ENCODE assay signal across 17 cellular contexts in the genomic region with DNA sequence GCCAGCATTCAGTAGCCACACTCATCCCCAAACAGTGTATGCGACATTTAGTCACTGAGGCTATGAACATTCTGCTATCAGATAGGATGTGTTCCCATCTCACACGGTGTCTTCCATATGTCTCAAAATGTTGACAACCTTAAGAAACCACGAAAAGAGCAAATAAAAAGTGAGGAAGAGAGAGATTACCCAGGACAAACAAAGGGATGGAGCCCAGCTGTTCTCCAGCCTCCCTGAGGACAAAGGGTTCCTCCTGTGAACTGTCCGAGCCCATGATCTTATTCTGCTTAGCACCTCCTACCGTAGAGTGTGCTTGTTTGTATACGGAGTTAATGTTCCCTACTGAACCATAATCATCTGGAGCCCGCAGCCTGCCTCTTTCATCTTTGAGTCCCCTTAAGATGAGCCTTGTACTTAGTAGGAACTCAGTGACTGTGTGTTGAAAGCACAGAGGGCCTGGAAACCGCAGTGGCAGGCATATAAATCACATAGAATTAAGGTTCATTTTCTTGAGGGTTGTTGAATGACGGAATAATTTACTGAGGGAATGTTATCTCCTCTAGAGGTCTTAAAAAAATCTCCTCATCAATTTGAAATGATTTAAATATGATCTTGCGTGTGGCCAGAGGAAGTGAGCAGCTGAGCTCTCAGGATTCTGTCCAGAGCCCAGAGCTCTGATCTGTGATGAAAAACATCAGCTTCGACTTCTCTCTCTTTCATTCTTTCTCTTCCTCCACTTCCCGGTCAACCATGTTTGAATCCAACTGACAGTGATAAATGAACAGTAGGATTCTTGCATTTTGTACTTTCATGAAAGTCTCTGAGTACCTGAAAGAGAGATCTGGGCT.
DNase-seq lines count a peak whose midpoint lies in the region; ATAC-seq and FAIRE-seq lines count a peak whose summit lies in the region.
"Had no signal": no experiment of that assay in that cellular context is flagged by ENCODE, and none has a peak within 500 bp of the region (broad histone marks: within the 10 kb centered on the region; RNA-seq: fewer than 3 reads in every experiment).

No MANE protein-coding gene starts in this region.

- H3K9me3 ChIP-seq in SJCRH30 (replicated peaks) (no peaks in the 10 kb centered on the region), small intestine (ENCODE audit: control insufficient read depth, low read depth) (no peaks in the 10 kb centered on the region)
- H3K9me3 ChIP-seq: MG63 had no signal

- H3K27me3 ChIP-seq in SJCRH30 (no peaks in the 10 kb centered on the region), small intestine (ENCODE audit: control insufficient read depth in 2 of 2, insufficient read depth in 2 of 2, low read length in 2 of 2) (no peaks in the 10 kb centered on the region)
- H3K27me3 ChIP-seq: MG63 had no signal

- H3K36me3 ChIP-seq in SJCRH30 (no peaks in the 10 kb centered on the region), small intestine (ENCODE audit: control insufficient read depth in 2 of 2, insufficient read depth in 2 of 2, low read length in 2 of 2) (no peaks in the 10 kb centered on the region)
- H3K36me3 ChIP-seq: MG63 had no signal

- DNase-seq in GM03348 (ENCODE audit: low spot score) (peak; percentile 23), SJCRH30 (peak; percentile 73 to 84), left colon (peak in 1 of 2 donors; percentile 38), small intestine (peak; percentile 49), NCI-H226 (no peak), AG20443 (ENCODE audit: low spot score) (no peak), RCC 7860 (ENCODE audit: low spot score) (no peak)
- DNase-seq: activated CD4-positive, CD25-positive, alpha-beta regulatory T cell treated with anti-CD3 and anti-CD28 coated beads, Interleukin-2, amount 50 U/mL, for 72 hours; activated CD8-positive, alpha-beta memory T cell treated with anti-CD3 and anti-CD28 coated beads, Interleukin-2, amount 10 ng/mL, durations not matched to agents 7 days and 5 days; activated gamma-delta T cell; COR-L47; GF-D8; MG63; stimulated activated naive CD4-positive, alpha-beta T cell treated with Interleukin-2 at 50 U/mL for 16 hours had no signal

- ATAC-seq in left colon = peak; percentile 85
- ATAC-seq: activated CD8-positive, alpha-beta memory T cell treated with anti-CD3 and anti-CD28 coated beads, Interleukin-2, amount 10 ng/mL, durations not matched to agents 7 days and 5 days had no signal

- H3K4me3 ChIP-seq in SJCRH30 (peak overlapping the region; percentile 15), small intestine (ENCODE audit: low read depth in 1 of 2, low read length in 2 of 2) (no peak overlapping the region)
- H3K4me3 ChIP-seq: lung, MG63 had no signal

- WGBS in small intestine, 3 donors = 61 to 79% (median 67%) methylated on average over 12 of the region's 12 CpGs

- no peak for FAIRE-seq in small intestine (lab: Jason Lieb, UNC)
- FAIRE-seq in RCC 7860 (lab: Jason Lieb, UNC) = no peak
- FAIRE-seq: urothelium cell line had no signal

- H3K4me1 ChIP-seq in SJCRH30 (peaks cover 21% of the 10 kb centered on the region), small intestine (ENCODE audit: control insufficient read depth in 2 of 2, insufficient read depth in 1 of 2, low read depth in 1 of 2, low read length in 1 of 2) (peaks cover 0 to 4% of the 10 kb centered on the region in 2 donors)

- intact Hi-C loops in left colon (cut with DNase I, micrococcal nuclease) = no loop called here

- peak overlapping the region; percentile 74 for H3K27ac ChIP-seq in SJCRH30
- no peak overlapping the region for H3K27ac ChIP-seq in small intestine (ENCODE audit: low read depth in 1 of 2, low read length in 1 of 2)
- H3K27ac ChIP-seq: RWPE1 had no signal

Comparison
In these comparisons a context has a peak if more than half of its experiments do, and no peak if none do; other contexts are left out.
1. DNase-seq: peak in GM03348 (single experiment), SJCRH30 (2 of 2) and small intestine (single experiment); none in NCI-H226 (single experiment), AG20443 (single experiment) and RCC 7860 (single experiment).